ENCODE assay signal across 23 cellular contexts in genomic region chr2:182144039-182144779, GRCh38.
DNase-seq lines count a peak whose midpoint lies in the region; ATAC-seq, FAIRE-seq and TF ChIP-seq lines count a peak whose summit lies in the region.
"Had no signal": no experiment of that assay in that cellular context is flagged by ENCODE, and none has a peak within 500 bp of the region (broad histone marks: within the 10 kb centered on the region; RNA-seq: fewer than 3 reads in every experiment).

No MANE protein-coding gene starts in this region.

- no peak overlapping the region for H3K4me3 ChIP-seq in heart left ventricle
- H3K4me3 ChIP-seq: BLaER1, prostate gland, stomach had no signal

- no peak overlapping the region for H3K27ac Mint-ChIP-seq in T-helper 17 cell
- H3K27ac Mint-ChIP-seq: activated CD4-positive, alpha-beta memory T cell treated with anti-CD3 and anti-CD28 coated beads, Interleukin-2, amount 10 ng/mL, durations not matched to agents 7 days and 5 days had no signal

- no peak for TF ChIP-seq POLR2A in heart left ventricle (IDR thresholded peaks at IDR 0.05)

- WGBS in heart left ventricle, 4 donors = 57 to 62% (median 59%) methylated on average over 7 of the region's 7 CpGs

- H3K27ac ChIP-seq in heart left ventricle = peak overlapping the region in 1 of 12 donors; percentile 32
- H3K27ac ChIP-seq: BLaER1, prostate gland, stomach had no signal

- H3K27me3 ChIP-seq in heart left ventricle = no peaks in the 10 kb centered on the region
- H3K27me3 ChIP-seq: BLaER1, stomach had no signal

- intact Hi-C loops in Right ventricle myocardium superior (cut with DNase I) (no loop called here), heart left ventricle (cut with DNase I) (no loop called here)

- DNase-seq in Right ventricle myocardium superior (no peak), heart left ventricle (no peak), SK-N-DZ (ENCODE audit: low spot score) (peak; percentile 94), iris pigment epithelial cell (ENCODE audit: low read depth) (peak; percentile 14), urothelium cell line (ENCODE audit: low spot score) (peak; percentile 17), D721Med (ENCODE audit: insufficient read length, low spot score) (no peak), T-helper 17 cell (no peak)
- DNase-seq: activated CD4-positive, alpha-beta memory T cell treated with anti-CD3 and anti-CD28 coated beads, Interleukin-2, amount 10 ng/mL, durations not matched to agents 7 days and 5 days; activated naive CD4-positive, alpha-beta T cell treated with Interleukin-2 at 50 U/mL for 16 hours; activated T-cell treated with anti-CD3 and anti-CD28 coated beads, Interleukin-2, amount 50 U/mL, for 1 hour; DMS 273 treated with DMSO at 0.1 percent for 48 hours; NCI-H187 treated with DMSO at 0.1 percent for 48 hours; NCI-H510A; small intestine; stimulated activated CD4-positive, alpha-beta T cell treated with anti-CD3 and anti-CD28 coated beads, Interleukin-4, amount 100 ng/mL, for 24 hours; stomach; T-helper 2 cell had no signal

- FAIRE-seq in urothelium cell line (lab: Jason Lieb, UNC) (no peak), D721Med (lab: Jason Lieb, UNC) (no peak)
- FAIRE-seq: A204.1, endometrium, GM12891, small intestine had no signal

- TF ChIP-seq CTCF in heart left ventricle (IDR thresholded peaks at IDR 0.05) (no peak), D721Med (IDR thresholded peaks at IDR 0.05; ENCODE audit: insufficient read depth, missing control alignments) (no peak)

- H3K36me3 Mint-ChIP-seq in T-helper 17 cell (ENCODE audit: low read depth) = no peaks in the 10 kb centered on the region

- no peaks in the 10 kb centered on the region for H3K4me1 Mint-ChIP-seq in T-helper 17 cell
- H3K4me1 Mint-ChIP-seq: activated CD4-positive, alpha-beta memory T cell treated with anti-CD3 and anti-CD28 coated beads, Interleukin-2, amount 10 ng/mL, durations not matched to agents 7 days and 5 days had no signal

- no peak overlapping the region for H3K4me3 Mint-ChIP-seq in T-helper 17 cell
- H3K4me3 Mint-ChIP-seq: activated CD4-positive, alpha-beta memory T cell treated with anti-CD3 and anti-CD28 coated beads, Interleukin-2, amount 10 ng/mL, durations not matched to agents 7 days and 5 days had no signal

- peaks cover 0 to 25% (median 4%) of the 10 kb centered on the region in 12 donors for H3K4me1 ChIP-seq in heart left ventricle
- H3K4me1 ChIP-seq: BLaER1, prostate gland, stomach had no signal

- H3K9me3 ChIP-seq in heart left ventricle (no peaks in the 10 kb centered on the region), T-helper 17 cell (ENCODE audit: control insufficient read depth, low read length, poor library complexity, severe bottlenecking) (no peaks in the 10 kb centered on the region)
- H3K9me3 ChIP-seq: BLaER1, prostate gland, stomach had no signal

- H3K36me3 ChIP-seq in heart left ventricle = no peaks in the 10 kb centered on the region
- H3K36me3 ChIP-seq: BLaER1, prostate gland, stomach had no signal

- peaks cover 5% of the 10 kb centered on the region for H3K27me3 Mint-ChIP-seq in T-helper 17 cell

- peak; percentile 9 for ATAC-seq in Right ventricle myocardium superior (ENCODE audit: poor library complexity)
- ATAC-seq in heart left ventricle = no peak
- no peak for ATAC-seq in HG02642 (IDR thresholded peaks at IDR 0.05; ENCODE audit: poor library complexity, unreplicated experiment)
- no peak for ATAC-seq in T-helper 17 cell

Comparison
In these comparisons a context has a peak if more than half of its experiments do, and no peak if none do; other contexts are left out.
1. DNase-seq: peak in SK-N-DZ (single experiment), iris pigment epithelial cell (single experiment) and urothelium cell line (single experiment); none in Right ventricle myocardium superior (single experiment), heart left ventricle (0 of 5), D721Med (single experiment) and T-helper 17 cell (0 of 3).